In the genomic region with DNA sequence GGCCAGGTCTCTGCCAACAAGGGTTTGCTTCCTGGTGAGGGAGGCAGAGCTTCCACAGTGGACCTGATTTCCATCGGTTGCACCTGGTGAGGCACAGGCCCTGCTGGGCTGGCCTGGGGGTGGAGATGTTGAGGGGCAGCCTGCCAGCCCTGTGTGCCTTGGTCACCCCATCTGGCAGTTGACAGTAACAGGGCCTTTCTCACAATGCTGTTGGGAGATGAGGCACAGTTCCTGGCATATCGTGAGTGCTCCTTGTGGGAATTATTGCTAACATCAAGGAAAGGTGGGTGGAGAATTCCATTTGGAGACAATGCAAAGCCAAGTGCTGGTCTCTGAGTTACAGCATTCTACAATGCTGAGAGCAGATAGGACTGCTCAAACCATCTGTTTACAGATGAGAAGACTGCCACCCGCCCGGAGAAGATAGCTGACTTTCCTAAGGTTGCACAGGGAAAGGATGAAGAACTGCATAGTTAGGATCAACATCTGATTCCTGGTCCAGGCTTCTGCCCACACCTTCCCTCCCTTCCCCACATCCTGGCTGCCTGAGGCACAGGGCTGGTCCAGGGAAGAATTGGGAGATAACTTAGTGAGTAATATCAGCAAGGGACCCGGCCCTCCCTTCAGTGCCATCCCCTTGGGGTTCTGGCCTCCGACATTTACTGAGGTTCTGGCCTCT, we compare ENCODE assay signal across 1 cellular context.
TF ChIP-seq lines count a peak whose summit lies in the region.

No MANE protein-coding gene starts in this region.

TF ChIP-seq in H1, 55 proteins besides CTCF, POLR2A, EP300 and RAD21:
- no peak for TF ChIP-seq BACH1 (IDR thresholded peaks at IDR 0.05; ENCODE audit: low read length)
